ENCODE assay signal across 18 cellular contexts in the genomic region with DNA sequence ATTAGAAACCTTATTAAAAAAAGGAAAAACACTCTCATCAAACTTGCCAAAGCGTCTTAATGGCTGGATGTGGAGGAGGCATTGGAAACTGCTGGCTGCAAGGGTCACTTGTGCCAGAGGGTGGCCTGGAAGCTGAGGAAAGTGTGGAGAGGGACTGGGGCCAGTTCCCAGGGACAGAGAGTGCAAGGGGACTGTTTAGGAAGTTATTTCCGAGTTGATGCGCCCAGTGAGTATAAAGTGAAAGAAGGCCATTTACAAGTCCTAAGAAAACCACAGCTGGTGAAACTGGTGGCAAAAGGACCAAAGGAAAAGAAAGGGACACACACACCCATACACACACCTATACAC. TPM values are rescaled to one million over a fixed set of nuclear protein-coding genes. Genes with fewer than 3 reads are reported as not detected.
DNase-seq lines count a peak whose midpoint lies in the region; ATAC-seq, FAIRE-seq and TF ChIP-seq lines count a peak whose summit lies in the region.
"Had no signal": no experiment of that assay in that cellular context is flagged by ENCODE, and none has a peak within 500 bp of the region (broad histone marks: within the 10 kb centered on the region; RNA-seq: fewer than 3 reads in every experiment).

No MANE protein-coding gene starts in this region.

- no peak for TF ChIP-seq POLR2A in HepG2 (IDR thresholded peaks at IDR 0.05; ENCODE audit: insufficient read depth in 1 of 2, low read depth in 2 of 2, low read length in 2 of 2)
- TF ChIP-seq POLR2A in right lobe of liver (IDR thresholded peaks at IDR 0.05) = no peak

- no TSS peak for BruUV-seq in HepG2 (replicated peaks; lab: Mats Ljungman, UMichigan)

- no peak for TF ChIP-seq CTCF in HepG2 (CRISPR knock-in tag; IDR thresholded peaks at IDR 0.05)
- no peak for TF ChIP-seq CTCF in right lobe of liver (IDR thresholded peaks at IDR 0.05)
- no peak for TF ChIP-seq CTCF in fibroblast of lung (conservative IDR thresholded peaks at IDR 0.05 in 1 of 2, IDR thresholded peaks at IDR 0.05 in 1 of 2; ENCODE audit: low read depth in 1 of 2, low read length in 2 of 2)
- TF ChIP-seq CTCF in lower lobe of right lung (IDR thresholded peaks at IDR 0.05) = no peak

- no peak for TF ChIP-seq RAD21 in HepG2 (CRISPR knock-in tag; IDR thresholded peaks at IDR 0.05)

- FAIRE-seq in HepG2 (lab: Jason Lieb, UNC) = no peak
- FAIRE-seq: GM12891, GM18507 had no signal

- intact Hi-C loops in HepG2 (cut with micrococcal nuclease; ENCODE audit: unreplicated experiment) (no loop called here), right lobe of liver (cut with DNase I) (no loop called here), lower lobe of right lung (cut with DNase I) (no loop called here)

- no peaks in the 10 kb centered on the region for H3K36me3 ChIP-seq in HepG2 (replicated peaks in 1 of 2; ENCODE audit: control insufficient read depth in 1 of 2, insufficient read depth in 2 of 2, low read length in 2 of 2)
- no peaks in the 10 kb centered on the region for H3K36me3 ChIP-seq in right lobe of liver
- H3K36me3 ChIP-seq in fibroblast of lung (ENCODE audit: control insufficient read depth, insufficient read depth, low read length) = no peaks in the 10 kb centered on the region
- H3K36me3 ChIP-seq in lower lobe of right lung = no peaks in the 10 kb centered on the region

- H2AFZ ChIP-seq in HepG2 (ENCODE audit: low read length) (no peak overlapping the region), fibroblast of lung (ENCODE audit: low read length) (peak overlapping the region; percentile 4)

- H3K9ac ChIP-seq in HepG2 (ENCODE audit: insufficient read depth, low read depth, low read length) (no peak overlapping the region), fibroblast of lung (ENCODE audit: insufficient read depth, low read length) (no peak overlapping the region)

- no peak for ATAC-seq in HepG2
- no peak for ATAC-seq in right lobe of liver
- ATAC-seq in lower lobe of right lung = no peak
- ATAC-seq: PC-3 had no signal

- no peaks in the 10 kb centered on the region for H3K79me2 ChIP-seq in HepG2 (ENCODE audit: insufficient read depth, low read length)
- H3K79me2 ChIP-seq in fibroblast of lung (ENCODE audit: control insufficient read depth, insufficient read depth, low read length) = no peaks in the 10 kb centered on the region

- WGBS in HepG2 (ENCODE audit: low lambda C conversion rate) = 70% methylated on average over 3 of the region's 3 CpGs
- WGBS in right lobe of liver (ENCODE audit: insufficient coverage, low coverage, low lambda C conversion rate, missing lambda C conversion rate) = 82% methylated on average over 3 of the region's 3 CpGs

- in situ Hi-C loops in HepG2 (cut with HindIII; ENCODE audit: extremely low pct_ligation_motif_present, low pct_unique_long_range_greater_than_20kb) = no loop called here

- peaks cover 0 to 2% of the 10 kb centered on the region in 2 experiments; a peak in 2 of 5 replicates for H3K27me3 ChIP-seq in HepG2 (ENCODE audit: control insufficient read depth in 1 of 2, insufficient read depth in 2 of 2, low read length in 2 of 2)
- H3K27me3 ChIP-seq in right lobe of liver = no peaks in the 10 kb centered on the region
- H3K27me3 ChIP-seq in fibroblast of lung (ENCODE audit: control insufficient read depth, insufficient read depth, low read length) = no peaks in the 10 kb centered on the region
- H3K27me3 ChIP-seq in lower lobe of right lung (ENCODE audit: low read depth) = no peaks in the 10 kb centered on the region

- CTCF ChIA-PET in HepG2 (lab: Yijun Ruan, JAX; ENCODE audit: low intra/inter-chr PET ratio, low total read pairs) = no interaction called here

- TF ChIP-seq EP300 in HepG2 (IDR thresholded peaks at IDR 0.05; ENCODE audit: low read depth in 2 of 2, low read length in 2 of 2) (no peak), HepG2 (CRISPR knock-in tag; IDR thresholded peaks at IDR 0.05; ENCODE audit: borderline replicate concordance) (no peak)

- H3K27ac ChIP-seq in HepG2 (ENCODE audit: extremely low read length, insufficient read depth, low read length) = no peak overlapping the region
- no peak overlapping the region for H3K27ac ChIP-seq in right lobe of liver
- no peak overlapping the region for H3K27ac ChIP-seq in fibroblast of lung (ENCODE audit: insufficient read depth, low read length)
- peak overlapping the region; percentile 31 for H3K27ac ChIP-seq in lower lobe of right lung

- no peak overlapping the region for H3K4me3 ChIP-seq in HepG2 (replicated peaks in 1 of 3; ENCODE audit: insufficient read depth in 1 of 3, low read depth in 2 of 3, low read length in 3 of 3)
- H3K4me3 ChIP-seq in right lobe of liver = no peak overlapping the region
- no peak overlapping the region for H3K4me3 ChIP-seq in fibroblast of lung (replicated peaks in 1 of 4; ENCODE audit: control extremely low read depth in 1 of 4, insufficient read depth in 1 of 4, low read depth in 3 of 4, low read length in 4 of 4)
- no peak overlapping the region for H3K4me3 ChIP-seq in lower lobe of right lung

- DNase-seq in HepG2 (ENCODE audit: low spot score) (no peak), right lobe of liver (no peak), fibroblast of lung (ENCODE audit: low read depth in 2 of 2) (no peak), lower lobe of right lung (no peak), iPS-NIHi7 (ENCODE audit: extremely low spot score) (no peak), OCI-M2 (lab: John Stamatoyannopoulos, UW; ENCODE audit: unreplicated experiment) (no peak), NCI-H1417 (lab: John Stamatoyannopoulos, UW) (no peak)
- DNase-seq in stimulated activated naive CD4-positive, alpha-beta T cell treated with Interleukin-2 at 50 U/mL for 16 hours (lab: John Stamatoyannopoulos, UW) = no peak
- DNase-seq: 8988T, GF-D8, GOT3, NCI-H1436, NCI-H2029, NCI-H2171, NCI-H446, PC-3 had no signal

- H4K20me1 ChIP-seq in HepG2 (ENCODE audit: insufficient read depth, low read length) = no peaks in the 10 kb centered on the region
- H4K20me1 ChIP-seq in fibroblast of lung (ENCODE audit: control insufficient read depth, extremely low read depth, insufficient read depth, low read length) = no peaks in the 10 kb centered on the region

- H3K4me1 ChIP-seq in HepG2 (ENCODE audit: insufficient read depth, low read length) = peaks cover 69% of the 10 kb centered on the region
- H3K4me1 ChIP-seq in right lobe of liver = peaks cover 0 to 23% (median 2%) of the 10 kb centered on the region in 4 donors
- peaks cover 7% of the 10 kb centered on the region for H3K4me1 ChIP-seq in fibroblast of lung (ENCODE audit: control insufficient read depth, extremely low read depth, insufficient read depth, low read length)
- peaks cover 24% of the 10 kb centered on the region for H3K4me1 ChIP-seq in lower lobe of right lung

- POLR2A ChIA-PET in HepG2 (lab: Yijun Ruan, JAX) = interaction anchor here (1.6 kb wide), 1 partner anchor 13 kb away, joined by 11 read pairs; no protein-coding TSS in a partner anchor

- H3K9me3 ChIP-seq in HepG2 (ENCODE audit: low read length) = no peaks in the 10 kb centered on the region
- no peaks in the 10 kb centered on the region for H3K9me3 ChIP-seq in right lobe of liver
- H3K9me3 ChIP-seq in fibroblast of lung (ENCODE audit: control insufficient read depth, insufficient read depth, low read depth, low read length) = no peaks in the 10 kb centered on the region
- no peaks in the 10 kb centered on the region for H3K9me3 ChIP-seq in lower lobe of right lung

- H3K4me2 ChIP-seq in HepG2 (ENCODE audit: low read depth, low read length) (0 out of 2 replicates have a peak overlapping the region, but pooled peaks have one; percentile 34), fibroblast of lung (ENCODE audit: extremely low read depth, insufficient read depth, low read length) (no peak overlapping the region)

RNA-seq across cellular contexts. Expression of a gene that starts 7.2 kb away (rescaled TPM):
- 14.0 and 14.2 TPM in 2 replicates for total RNA-seq in HepG2 (2016; rRNA removed; fragmentation: Illumina TruSeq; extraction: Trizol)
- total RNA-seq in HepG2 (2016; cell fraction: cytosol; rRNA removed; fragmentation: Illumina TruSeq; extraction: Trizol; ENCODE audit: low read depth) = 9.3 and 12.2 TPM in 2 replicates
- total RNA-seq in HepG2 (2016; cell fraction: insoluble cytoplasmic fraction; rRNA removed; fragmentation: Illumina TruSeq; extraction: Trizol) = 13.2 and 17.0 TPM in 2 replicates
- 20.0 and 22.1 TPM in 2 replicates for total RNA-seq in HepG2 (2016; cell fraction: membrane; rRNA removed; fragmentation: Illumina TruSeq; extraction: Trizol)
- 12.3 and 13.2 TPM in 2 replicates for total RNA-seq in HepG2 (2016; cell fraction: nucleus; rRNA removed; fragmentation: Illumina TruSeq; extraction: Trizol)
- 12.0 and 13.4 TPM in 2 replicates for polyA plus RNA-seq in HepG2 (2011; rRNA removed)
- 6.5 and 11.1 TPM in 2 replicates for polyA plus RNA-seq in HepG2 (2011; cell fraction: cytosol; rRNA removed)
- 7.0 and 14.1 TPM in 2 replicates for polyA plus RNA-seq in HepG2 (2011; cell fraction: nucleus; rRNA removed)
- 10.7 and 12.1 TPM in 2 replicates for polyA plus RNA-seq in HepG2 (2012)
- polyA plus RNA-seq in HepG2 (2016; cell fraction: cytosol; fragmentation: Illumina TruSeq; extraction: Trizol; ENCODE audit: low read depth) = 10.5 and 12.2 TPM in 2 replicates
- 19.5 and 23.9 TPM in 2 replicates for polyA plus RNA-seq in HepG2 (2016; cell fraction: insoluble cytoplasmic fraction; fragmentation: Illumina TruSeq; extraction: Trizol; ENCODE audit: low read depth)
- polyA plus RNA-seq in HepG2 (2016; cell fraction: membrane; fragmentation: Illumina TruSeq; extraction: Trizol; ENCODE audit: low read depth) = 17.5 and 18.4 TPM in 2 replicates
- 23.8 and 26.9 TPM in 2 replicates for polyA plus RNA-seq in HepG2 (2016; cell fraction: nucleus; fragmentation: Illumina TruSeq; extraction: Trizol; ENCODE audit: insufficient read depth, low read depth)
- 3.9 and 8.0 TPM in 2 replicates for polyA minus RNA-seq in HepG2 (2011; rRNA and poly(A)+ RNA removed; ENCODE audit: low replicate concordance)
- polyA minus RNA-seq in HepG2 (2011; cell fraction: cytosol; rRNA and poly(A)+ RNA removed) = 4.9 and 5.9 TPM in 2 replicates
- polyA minus RNA-seq in HepG2 (2011; cell fraction: nucleus; rRNA and poly(A)+ RNA removed) = 7.3 and 17.8 TPM in 2 replicates
- 1 to 10 TPM; 4.3 to 9.6 (median 8.0) TPM for total RNA-seq in right lobe of liver
- total RNA-seq in fibroblast of lung = 9.5 and 10.2 TPM in 2 replicates
- polyA plus RNA-seq in fibroblast of lung = 13.6 and 14.8 TPM in 2 replicates
- polyA plus RNA-seq in fibroblast of lung (2012) = 6.4 and 7.4 TPM in 2 replicates
- polyA minus RNA-seq in fibroblast of lung (ENCODE audit: low replicate concordance) = 3.4 and 4.1 TPM in 2 replicates
- 8.2 TPM for total RNA-seq in lower lobe of right lung

RNA-seq across cellular contexts. Expression of a gene that starts 51.1 kb away (rescaled TPM):
- total RNA-seq in HepG2 (2016; rRNA removed; fragmentation: Illumina TruSeq; extraction: Trizol) (153 and 229 TPM in 2 replicates), right lobe of liver (10 to 100 TPM; 35.5 to 70.2 (median 47.3) TPM), fibroblast of lung (69.3 and 69.9 TPM in 2 replicates), lower lobe of right lung (47.7 TPM)
- total RNA-seq in HepG2 (2016; cell fraction: cytosol; rRNA removed; fragmentation: Illumina TruSeq; extraction: Trizol; ENCODE audit: low read depth) = 14.8 and 15.6 TPM in 2 replicates
- 155 and 245 TPM in 2 replicates for total RNA-seq in HepG2 (2016; cell fraction: insoluble cytoplasmic fraction; rRNA removed; fragmentation: Illumina TruSeq; extraction: Trizol)
- 30.6 and 31.8 TPM in 2 replicates for total RNA-seq in HepG2 (2016; cell fraction: membrane; rRNA removed; fragmentation: Illumina TruSeq; extraction: Trizol)
- total RNA-seq in HepG2 (2016; cell fraction: nucleus; rRNA removed; fragmentation: Illumina TruSeq; extraction: Trizol) = 63.1 and 66.4 TPM in 2 replicates
- polyA plus RNA-seq in HepG2 (2011; rRNA removed) (97.1 and 108 TPM in 2 replicates), fibroblast of lung (135 and 201 TPM in 2 replicates)
- 68.4 and 102 TPM in 2 replicates for polyA plus RNA-seq in HepG2 (2011; cell fraction: cytosol; rRNA removed)
- 28.4 and 37.7 TPM in 2 replicates for polyA plus RNA-seq in HepG2 (2011; cell fraction: nucleus; rRNA removed)
- polyA plus RNA-seq in HepG2 (2012) = 113 and 146 TPM in 2 replicates
- 11.6 and 12.1 TPM in 2 replicates for polyA plus RNA-seq in HepG2 (2016; cell fraction: cytosol; fragmentation: Illumina TruSeq; extraction: Trizol; ENCODE audit: low read depth)
- polyA plus RNA-seq in HepG2 (2016; cell fraction: insoluble cytoplasmic fraction; fragmentation: Illumina TruSeq; extraction: Trizol; ENCODE audit: low read depth) = 209 and 226 TPM in 2 replicates
- polyA plus RNA-seq in HepG2 (2016; cell fraction: membrane; fragmentation: Illumina TruSeq; extraction: Trizol; ENCODE audit: low read depth) = 23.0 and 24.8 TPM in 2 replicates
- polyA plus RNA-seq in HepG2 (2016; cell fraction: nucleus; fragmentation: Illumina TruSeq; extraction: Trizol; ENCODE audit: insufficient read depth, low read depth) = 66.3 and 77.5 TPM in 2 replicates
- polyA minus RNA-seq in HepG2 (2011; rRNA and poly(A)+ RNA removed; ENCODE audit: low replicate concordance) = 76.8 and 97.2 TPM in 2 replicates
- polyA minus RNA-seq in HepG2 (2011; cell fraction: cytosol; rRNA and poly(A)+ RNA removed) = 47.7 and 50.9 TPM in 2 replicates
- 91.3 and 98.1 TPM in 2 replicates for polyA minus RNA-seq in HepG2 (2011; cell fraction: nucleus; rRNA and poly(A)+ RNA removed)
- polyA plus RNA-seq in fibroblast of lung (2012) = 106 and 131 TPM in 2 replicates
- 44.5 and 80.8 TPM in 2 replicates for polyA minus RNA-seq in fibroblast of lung (ENCODE audit: low replicate concordance)

RNA-seq across cellular contexts. Expression of a gene that starts 52.3 kb away (rescaled TPM):
- total RNA-seq in HepG2 (2016; rRNA removed; fragmentation: Illumina TruSeq; extraction: Trizol) (41.1 and 42.6 TPM in 2 replicates), right lobe of liver (100 to 1,000 TPM in 3 of 6 experiments, 10 to 100 TPM in 3; 67.8 to 269 (median 149) TPM), fibroblast of lung (17.7 and 20.5 TPM in 2 replicates), lower lobe of right lung (20.2 TPM)
- total RNA-seq in HepG2 (2016; cell fraction: cytosol; rRNA removed; fragmentation: Illumina TruSeq; extraction: Trizol; ENCODE audit: low read depth) = 13.1 and 13.7 TPM in 2 replicates
- 39.0 and 39.8 TPM in 2 replicates for total RNA-seq in HepG2 (2016; cell fraction: insoluble cytoplasmic fraction; rRNA removed; fragmentation: Illumina TruSeq; extraction: Trizol)
- 18.6 and 20.4 TPM in 2 replicates for total RNA-seq in HepG2 (2016; cell fraction: membrane; rRNA removed; fragmentation: Illumina TruSeq; extraction: Trizol)
- 48.2 and 48.3 TPM in 2 replicates for total RNA-seq in HepG2 (2016; cell fraction: nucleus; rRNA removed; fragmentation: Illumina TruSeq; extraction: Trizol)
- polyA plus RNA-seq in HepG2 (2011; rRNA removed) (98.5 and 105 TPM in 2 replicates), fibroblast of lung (14.6 and 19.0 TPM in 2 replicates)
- 49.0 and 60.3 TPM in 2 replicates for polyA plus RNA-seq in HepG2 (2011; cell fraction: cytosol; rRNA removed)
- polyA plus RNA-seq in HepG2 (2011; cell fraction: nucleus; rRNA removed) = 306 and 373 TPM in 2 replicates
- 29.8 and 60.1 TPM in 2 replicates for polyA plus RNA-seq in HepG2 (2012)
- 12.5 and 13.1 TPM in 2 replicates for polyA plus RNA-seq in HepG2 (2016; cell fraction: cytosol; fragmentation: Illumina TruSeq; extraction: Trizol; ENCODE audit: low read depth)
- 50.0 and 58.0 TPM in 2 replicates for polyA plus RNA-seq in HepG2 (2016; cell fraction: insoluble cytoplasmic fraction; fragmentation: Illumina TruSeq; extraction: Trizol; ENCODE audit: low read depth)
- 16.6 and 17.1 TPM in 2 replicates for polyA plus RNA-seq in HepG2 (2016; cell fraction: membrane; fragmentation: Illumina TruSeq; extraction: Trizol; ENCODE audit: low read depth)
- polyA plus RNA-seq in HepG2 (2016; cell fraction: nucleus; fragmentation: Illumina TruSeq; extraction: Trizol; ENCODE audit: insufficient read depth, low read depth) = 86.5 and 86.8 TPM in 2 replicates
- 95.4 TPM in 1 of 2 replicates, not detected in the other for polyA minus RNA-seq in HepG2 (2011; rRNA and poly(A)+ RNA removed; ENCODE audit: low replicate concordance)
- polyA minus RNA-seq in HepG2 (2011; cell fraction: cytosol; rRNA and poly(A)+ RNA removed) = 23.3 and 26.9 TPM in 2 replicates
- polyA minus RNA-seq in HepG2 (2011; cell fraction: nucleus; rRNA and poly(A)+ RNA removed) = 86.3 and 110 TPM in 2 replicates
- polyA plus RNA-seq in fibroblast of lung (2012) = 11.6 and 18.8 TPM in 2 replicates
- polyA minus RNA-seq in fibroblast of lung (ENCODE audit: low replicate concordance) = 39.8 and 51.4 TPM in 2 replicates
